ENCODE assay signal across 9 cellular contexts in the genomic region with DNA sequence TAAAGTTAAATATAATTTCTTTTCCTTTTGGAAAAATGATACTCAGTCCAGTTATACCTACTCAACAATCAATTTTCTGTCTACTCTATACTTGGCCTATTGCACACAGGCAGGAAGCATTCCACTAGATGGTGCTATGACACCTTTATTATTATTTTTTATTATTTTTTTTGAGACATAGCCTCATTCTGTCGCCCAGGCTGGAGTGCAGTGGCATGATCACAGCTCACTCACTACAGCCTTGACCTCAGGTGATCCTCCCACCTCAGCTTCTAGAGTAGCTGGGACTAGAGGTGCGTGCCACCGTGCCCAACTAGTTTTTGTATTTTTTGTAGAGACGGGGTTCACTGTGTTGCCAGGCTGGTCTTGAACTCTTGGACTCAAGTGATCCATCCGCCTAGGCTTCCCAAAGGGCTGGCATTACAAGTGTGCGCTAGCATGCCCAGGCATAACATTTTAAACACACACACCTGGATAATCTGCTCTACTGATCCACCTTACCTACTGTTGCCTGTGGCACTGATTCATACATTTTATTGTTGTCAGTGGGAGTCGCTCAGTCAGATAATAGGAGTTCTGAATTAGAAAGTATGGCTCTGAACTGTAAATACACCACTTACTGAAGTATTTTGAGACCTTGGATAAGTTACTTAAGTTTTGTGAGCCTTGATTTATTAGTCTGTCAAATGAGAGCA. TPM values are rescaled to one million over a fixed set of nuclear protein-coding genes. Genes with fewer than 3 reads are reported as not detected.
A peak's percentile ranks its signal among the peaks of the same experiment; 100 is the strongest.
DNase-seq lines count a peak whose midpoint lies in the region; ATAC-seq and TF ChIP-seq lines count a peak whose summit lies in the region.
"Had no signal": no experiment of that assay in that cellular context is flagged by ENCODE, and none has a peak within 500 bp of the region (broad histone marks: within the 10 kb centered on the region; RNA-seq: fewer than 3 reads in every experiment).

No MANE protein-coding gene starts in this region.

- no peak overlapping the region for H3K27ac Mint-ChIP-seq in T-helper 17 cell

- ATAC-seq in T-helper 17 cell (peak; percentile 82), sciatic nerve (no peak)

- TF ChIP-seq CTCF in 22Rv1 (IDR thresholded peaks at IDR 0.05) (peak; percentile 44), GM10248 (IDR thresholded peaks at IDR 0.05; ENCODE audit: control extremely low read depth, extremely low read depth, low read depth, missing control alignments) (peak; percentile 32), fibroblast of the aortic adventitia (IDR thresholded peaks at IDR 0.05; ENCODE audit: insufficient read depth, low read length) (peak; percentile 51), uterus (IDR thresholded peaks at IDR 0.05) (no peak), GM13976 (IDR thresholded peaks at IDR 0.05; ENCODE audit: borderline replicate concordance, control extremely low read depth, extremely low read depth, insufficient read depth, missing control alignments) (no peak)

- H3K36me3 ChIP-seq in uterus, result no peaks in the 10 kb centered on the region

- POLR2A ChIA-PET in GM10248 (lab: Yijun Ruan, JAX), result interaction anchor here (0.7 kb wide), 1 partner anchor 817 kb away, joined by 3 read pairs; no protein-coding TSS in a partner anchor

- CTCF ChIA-PET in GM10248 (lab: Yijun Ruan, JAX), result interaction anchor here (0.9 to 2.8 kb wide), 15 partner anchors 9 to 285 kb away, joined by 3 to 19 read pairs (median 4); a partner anchor contains a TSS

- TF ChIP-seq POLR2A in uterus (IDR thresholded peaks at IDR 0.05), result no peak

- peaks cover 6% of the 10 kb centered on the region for H3K36me3 Mint-ChIP-seq in T-helper 17 cell (ENCODE audit: low read depth)

- H3K27me3 Mint-ChIP-seq in T-helper 17 cell, result no peaks in the 10 kb centered on the region

- DNase-seq in GM10248 (ENCODE audit: extremely low spot score) (no peak), T-helper 17 cell (no peak), fibroblast of the aortic adventitia (ENCODE audit: low read depth) (peak; percentile 19), cerebellum (ENCODE audit: low spot score) (no peak), sciatic nerve (ENCODE audit: low spot score) (no peak), uterus (no peak), GM13976 (ENCODE audit: low spot score) (no peak)

- no peaks in the 10 kb centered on the region for H3K9me3 ChIP-seq in T-helper 17 cell (ENCODE audit: control insufficient read depth, low read length, poor library complexity, severe bottlenecking)
- no peaks in the 10 kb centered on the region for H3K9me3 ChIP-seq in uterus

- H3K4me1 Mint-ChIP-seq in T-helper 17 cell, result peaks cover 14% of the 10 kb centered on the region

- H3K27ac ChIP-seq in 22Rv1 (no peak overlapping the region), uterus (no peak overlapping the region)
- H3K27ac ChIP-seq: parathyroid adenoma had no signal

- intact Hi-C loops in sciatic nerve (cut with DNase I) (loop anchor here (5.0 kb wide), 1 partner anchor 64 kb away; no protein-coding TSS in a partner anchor), uterus (cut with DNase I; ENCODE audit: low total_unique reads) (no loop called here)

- H3K4me3 ChIP-seq in fibroblast of the aortic adventitia (ENCODE audit: low read depth, low read length), result no peak overlapping the region
- no peak overlapping the region for H3K4me3 ChIP-seq in uterus

- in situ Hi-C loops in GM13976 (cut with MboI; ENCODE audit: low sequenced_read_pairs, unreplicated experiment), result no loop called here

- H3K4me1 ChIP-seq in uterus, result no peaks in the 10 kb centered on the region
- H3K4me1 ChIP-seq: parathyroid adenoma had no signal

- no peaks in the 10 kb centered on the region for H3K27me3 ChIP-seq in uterus

- H3K4me3 Mint-ChIP-seq in T-helper 17 cell, result no peak overlapping the region

RNA-seq across cellular contexts. Expression of a gene that starts 56.2 kb away (rescaled TPM):
- 10 to 100 TPM; 52.7 to 73.1 TPM for total RNA-seq in T-helper 17 cell
- 36.7 and 62.9 TPM in 2 replicates for total RNA-seq in fibroblast of the aortic adventitia (ENCODE audit: low replicate concordance)
- 50.4 TPM for total RNA-seq in cerebellum
- 68.9 TPM for total RNA-seq in sciatic nerve
- 10 to 100 TPM; 10.5 to 68.1 (median 45.4) TPM for total RNA-seq in uterus

Comparison
In these comparisons a context has a peak if more than half of its experiments do, and no peak if none do; other contexts are left out.
1. CTCF ChIP-seq: peak in 22Rv1 (single experiment), GM10248 (single experiment) and fibroblast of the aortic adventitia (single experiment); none in uterus (0 of 4) and GM13976 (single experiment).